8 cellular contexts compared by ENCODE assay signal in the genomic region with DNA sequence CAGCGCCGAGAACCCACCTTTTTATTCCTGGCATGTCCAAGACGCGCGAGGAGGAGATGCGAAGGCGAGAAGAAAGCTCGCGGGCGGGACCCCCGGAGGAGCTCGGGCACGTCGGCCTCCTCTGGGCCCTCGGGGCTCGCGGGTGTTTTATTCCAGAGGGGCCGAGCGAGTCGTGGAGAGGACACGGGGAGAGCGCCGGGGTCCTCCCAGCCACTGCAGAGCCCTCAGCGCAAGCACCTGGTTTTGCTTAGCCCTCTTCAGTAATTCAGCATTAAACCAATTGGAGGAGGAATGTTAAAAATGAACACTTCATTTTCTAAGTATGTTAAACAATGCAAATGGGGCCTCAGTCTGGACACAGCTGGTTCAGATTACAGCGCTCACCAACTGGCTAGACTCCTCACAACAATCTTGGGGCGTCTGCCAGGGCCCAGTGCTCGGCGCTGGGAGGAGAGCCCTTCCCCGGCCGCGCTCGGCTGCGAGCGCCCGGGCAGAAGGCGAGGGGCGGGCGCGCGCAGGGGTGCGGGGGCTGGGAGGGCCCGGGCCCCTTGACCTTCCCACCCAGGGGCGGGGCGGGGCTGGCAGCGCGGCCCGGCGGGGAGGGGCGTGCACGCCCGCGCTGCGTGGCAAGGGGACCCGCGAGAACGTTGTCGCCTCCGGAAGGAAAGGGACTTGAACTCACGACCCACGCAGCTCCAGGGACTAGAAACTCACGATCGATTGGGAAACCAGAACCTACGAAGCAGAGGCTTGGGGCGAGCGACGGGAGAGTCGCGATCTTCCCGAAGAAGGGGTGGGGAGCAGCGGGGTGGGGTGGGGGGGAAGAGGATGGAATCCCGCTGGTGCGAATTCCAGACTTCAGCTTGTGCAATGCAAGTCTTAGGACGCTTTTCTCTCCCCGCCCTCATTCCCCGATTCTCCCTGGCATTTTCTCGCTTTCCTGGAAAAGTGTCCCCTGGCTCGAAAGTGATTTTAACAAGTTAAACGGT. TPM values are rescaled to one million over a fixed set of nuclear protein-coding genes. Genes with fewer than 3 reads are reported as not detected.
A peak's percentile ranks its signal among the peaks of the same experiment; 100 is the strongest.
DNase-seq lines count a peak whose midpoint lies in the region; ATAC-seq, FAIRE-seq and TF ChIP-seq lines count a peak whose summit lies in the region.

A gene with protein sequence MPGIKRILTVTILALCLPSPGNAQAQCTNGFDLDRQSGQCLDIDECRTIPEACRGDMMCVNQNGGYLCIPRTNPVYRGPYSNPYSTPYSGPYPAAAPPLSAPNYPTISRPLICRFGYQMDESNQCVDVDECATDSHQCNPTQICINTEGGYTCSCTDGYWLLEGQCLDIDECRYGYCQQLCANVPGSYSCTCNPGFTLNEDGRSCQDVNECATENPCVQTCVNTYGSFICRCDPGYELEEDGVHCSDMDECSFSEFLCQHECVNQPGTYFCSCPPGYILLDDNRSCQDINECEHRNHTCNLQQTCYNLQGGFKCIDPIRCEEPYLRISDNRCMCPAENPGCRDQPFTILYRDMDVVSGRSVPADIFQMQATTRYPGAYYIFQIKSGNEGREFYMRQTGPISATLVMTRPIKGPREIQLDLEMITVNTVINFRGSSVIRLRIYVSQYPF (minus strand): TSS at position 499 of the 989 bp plus-strand sequence. CDS start 465 bp downstream, at position 34.

- no peak for FAIRE-seq in H54 (lab: Jason Lieb, UNC)

- intact Hi-C loops in adrenal gland (cut with DNase I) (no loop called here), right cardiac atrium (cut with DNase I) (no loop called here), psoas muscle (cut with DNase I) (no loop called here)

- H3K9me3 ChIP-seq in adrenal gland (replicated peaks in 1 of 3) (no peaks in the 10 kb centered on the region), right cardiac atrium (ENCODE audit: control insufficient read depth, low read length) (no peaks in the 10 kb centered on the region), psoas muscle (no peaks in the 10 kb centered on the region)

- ATAC-seq in right cardiac atrium (peak; percentile 93 to 95), psoas muscle (peak; percentile 64 to 86 (median 78)), GM21576 (IDR thresholded peaks at IDR 0.05; ENCODE audit: unreplicated experiment) (no peak), HG03520 (IDR thresholded peaks at IDR 0.05; ENCODE audit: unreplicated experiment) (no peak)

- H3K27ac ChIP-seq in adrenal gland (peak within 1 kb of the TSS in 4 of 5 donors; percentile 13 to 69 (median 52)), right cardiac atrium (ENCODE audit: low read length) (peak within 1 kb of the TSS; percentile 54), psoas muscle (peak within 1 kb of the TSS; percentile 16)

- no peaks in the 10 kb centered on the region for H3K36me3 ChIP-seq in adrenal gland (replicated peaks in 1 of 2)
- no peaks in the 10 kb centered on the region for H3K36me3 ChIP-seq in psoas muscle (ENCODE audit: insufficient read depth in 1 of 2, low read depth in 1 of 2)

- TF ChIP-seq CTCF in adrenal gland (IDR thresholded peaks at IDR 0.05) (no peak), psoas muscle (IDR thresholded peaks at IDR 0.05) (no peak)

- DNase-seq in EH (ENCODE audit: low read depth) (peak; percentile 93), RPMI7951 (ENCODE audit: low read depth) (peak; percentile 56), adrenal gland (peak; percentile 42 to 63 (median 53)), right cardiac atrium (peak; percentile 85 to 93 (median 92)), psoas muscle (peak; percentile 81 to 86), H54 (ENCODE audit: insufficient read length, low spot score) (no peak)

- H3K4me1 ChIP-seq in adrenal gland (replicated peaks in 1 of 2) = peaks cover 0 to 7% of the 10 kb centered on the region in 2 donors
- no peaks in the 10 kb centered on the region for H3K4me1 ChIP-seq in right cardiac atrium (ENCODE audit: control insufficient read depth, insufficient read depth, low read length)
- peaks cover 7% of the 10 kb centered on the region for H3K4me1 ChIP-seq in psoas muscle

- H3K4me3 ChIP-seq in adrenal gland (peak within 1 kb of the TSS in 3 of 4 donors; percentile 8 to 57 (median 35)), right cardiac atrium (ENCODE audit: low read length) (peak within 1 kb of the TSS; percentile 87), psoas muscle (peak within 1 kb of the TSS; percentile 66)

- 2 to 3% (median 2%) methylated on average over 44 to 78 of the region's 78 CpGs for WGBS in adrenal gland, 4 donors
- 2% methylated on average over 78 of the region's 78 CpGs for WGBS in right cardiac atrium
- 1 to 2% (median 1%) methylated on average over 74 to 78 of the region's 78 CpGs for WGBS in psoas muscle, 3 donors

- H3K27me3 ChIP-seq in adrenal gland (no peaks in the 10 kb centered on the region), right cardiac atrium (ENCODE audit: control insufficient read depth, insufficient read depth) (no peaks in the 10 kb centered on the region), psoas muscle (ENCODE audit: insufficient read depth in 3 of 3, low read length in 2 of 3) (peaks cover 0 to 62% (median 7%) of the 10 kb centered on the region in 3 donors)

- TF ChIP-seq POLR2A in adrenal gland (IDR thresholded peaks at IDR 0.05) (peak in 1 of 2 donors; percentile 9), H54 (IDR thresholded peaks at IDR 0.05; ENCODE audit: low read depth, low read length) (no peak)

RNA-seq across cellular contexts. Expression of the gene that starts here (rescaled TPM):
- total RNA-seq in RPMI7951 (2014; rRNA removed; shearing (Covaris generic)) = under 0.01 TPM in 1 of 2 replicates, not detected in the other
- total RNA-seq in adrenal gland (100 to 1,000 TPM in 6 of 8 donors, 10 to 100 TPM in 2; 65.3 to 389 (median 204) TPM), right cardiac atrium (100 to 1,000 TPM in 3 of 4 donors, 10 to 100 TPM in 1; 99.7 to 173 (median 152) TPM), psoas muscle (10 to 100 TPM; 15.4 to 37.8 (median 22.7) TPM)
- polyA plus RNA-seq in adrenal gland (100 to 1,000 TPM in 2 of 3 donors, 10 to 100 TPM in 1; 85.8 to 119 (median 108) TPM), right cardiac atrium (122 TPM), psoas muscle (10 to 100 TPM; 12.3 to 18.0 (median 14.7) TPM)

Comparison
In these comparisons a context has a peak if more than half of its experiments do, and no peak if none do; other contexts are left out.
1. RNA of the gene that starts here (total RNA-seq): 65.3 to 389 TPM in adrenal gland, 99.7 to 173 TPM in right cardiac atrium and 15.4 to 37.8 TPM in psoas muscle; under 0.01 TPM in RPMI7951; every median in the first group is over 10 times any median in the second.
2. Peak in DNase-seq in RPMI7951; RNA of the gene not detected or under 1 TPM.
3. H3K4me3 ChIP-seq: peak in every context shown above with its lines; median percentile 87 in right cardiac atrium; 66 in psoas muscle; 35 in adrenal gland.
4. ATAC-seq: peak in right cardiac atrium (2 of 2) and psoas muscle (4 of 4); none in GM21576 (single experiment) and HG03520 (single experiment).
5. Peak in every context shown above with its lines, with median percentiles within 50 percentile points of each other: H3K27ac ChIP-seq.